ENCODE assay signal across 14 cellular contexts in the genomic region with DNA sequence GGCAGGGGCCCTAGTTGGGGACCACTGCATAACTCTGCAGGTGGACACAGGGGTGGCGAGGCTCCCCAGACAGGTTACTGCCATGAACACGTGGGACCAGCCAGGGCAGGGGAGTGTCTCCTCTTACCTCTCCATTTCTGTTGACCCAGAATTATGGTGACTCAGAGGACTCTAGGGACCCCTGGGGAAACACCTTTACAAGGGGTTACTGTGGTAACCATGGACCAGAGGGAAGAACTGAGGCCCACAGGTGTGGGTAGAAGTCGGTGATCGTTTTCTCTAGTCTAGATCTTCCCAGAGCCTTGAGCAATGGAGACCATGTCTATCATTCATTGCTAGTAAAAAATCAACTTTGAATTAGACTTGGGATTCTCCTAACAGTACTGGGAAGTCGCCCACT. TPM values are rescaled to one million over a fixed set of nuclear protein-coding genes. Genes with fewer than 3 reads are reported as not detected.
A peak's percentile ranks its signal among the peaks of the same experiment; 100 is the strongest.
DNase-seq lines count a peak whose midpoint lies in the region; ATAC-seq and TF ChIP-seq lines count a peak whose summit lies in the region.
"Not testable (repeated sequence)": the region's sequence is repeated elsewhere in the genome, so short reads cannot be mapped to it uniquely, and the experiment has no call there.
"Had no signal": no experiment of that assay in that cellular context is flagged by ENCODE, and none has a peak within 500 bp of the region (broad histone marks: within the 10 kb centered on the region; RNA-seq: fewer than 3 reads in every experiment).

No MANE protein-coding gene starts in this region.

- not testable (repeated sequence) for H3K9me3 ChIP-seq in BLaER1; OCI-LY3 (ENCODE audit: insufficient read depth, low read length)

- CTCF ChIA-PET in activated B cell treated with CpG ODN at 0.5 μM for 24 hours (lab: Charles Lee), result interaction anchor here (1.5 to 12.3 kb wide), 11 partner anchors 9 to 212 kb away, joined by 6 to 321 read pairs (median 46); partner anchors contain the start of genes CD79B, CSHL1, ERN1 and ICAM2

- intact Hi-C loops in activated B cell treated with CpG ODN at 0.5 μM for 24 hours (cut with micrococcal nuclease), result not testable (repeated sequence)

- H3K4me2 ChIP-seq in BLaER1 (peak overlapping the region; percentile 54), OCI-LY3 (ENCODE audit: low read length) (peak overlapping the region; percentile 50)

- H3K4me3 Mint-ChIP-seq in activated B cell treated with CpG ODN at 0.5 μM for 24 hours, result peak overlapping the region; percentile 59
- H3K4me3 Mint-ChIP-seq in memory B cell, result peak overlapping the region; percentile 40
- H3K4me3 Mint-ChIP-seq in stimulated activated naive B cell treated with anti-CD40 and anti-IgM and Interleukin-4, amounts not matched to agents 10 μg/mL and 1 μg/mL and 100 μg/mL, for 72 hours, result peak overlapping the region in 1 of 2 donors; percentile 55

- not testable (repeated sequence) for H3K9ac ChIP-seq in BLaER1; OCI-LY3 (ENCODE audit: low read length)

- peak; percentile 35 for DNase-seq in GM12865 (ENCODE audit: low read depth)
- DNase-seq in NAMALWA (ENCODE audit: low spot score), result peak; percentile 56
- DNase-seq in activated B cell treated with CpG ODN at 0.5 μM for 24 hours, result peak; percentile 49
- not testable (repeated sequence) for DNase-seq in memory B cell (ENCODE audit: low spot score in 2 of 2)
- DNase-seq in stimulated activated naive B cell treated with anti-CD40 and anti-IgM and Interleukin-4, amounts not matched to agents 10 μg/mL and 1 μg/mL and 100 μg/mL, for 72 hours, result peak; percentile 82

- peak overlapping the region; percentile 87 for H3K27ac Mint-ChIP-seq in activated B cell treated with CpG ODN at 0.5 μM for 24 hours
- H3K27ac Mint-ChIP-seq in memory B cell, result peak overlapping the region; percentile 85
- peak overlapping the region; percentile 87 for H3K27ac Mint-ChIP-seq in stimulated activated naive B cell treated with anti-CD40 and anti-IgM and Interleukin-4, amounts not matched to agents 10 μg/mL and 1 μg/mL and 100 μg/mL, for 72 hours

- not testable (repeated sequence) for H3K36me3 ChIP-seq in BLaER1; OCI-LY3 (replicated peaks; ENCODE audit: low read depth, low read length)

- not testable (repeated sequence) for H3K36me3 Mint-ChIP-seq in activated B cell treated with CpG ODN at 0.5 μM for 24 hours (ENCODE audit: low read depth); memory B cell; stimulated activated naive B cell treated with anti-CD40 and anti-IgM and Interleukin-4, amounts not matched to agents 10 μg/mL and 1 μg/mL and 100 μg/mL, for 72 hours

- H3K9me3 Mint-ChIP-seq in activated B cell treated with CpG ODN at 0.5 μM for 24 hours; memory B cell; stimulated activated naive B cell treated with anti-CD40 and anti-IgM and Interleukin-4, amounts not matched to agents 10 μg/mL and 1 μg/mL and 100 μg/mL, for 72 hours: not testable (repeated sequence)

- not testable (repeated sequence) for H3K27me3 ChIP-seq in BLaER1; OCI-LY3 (ENCODE audit: low read depth, low read length)

- not testable (repeated sequence) for H4K20me1 ChIP-seq in BLaER1; OCI-LY3 (ENCODE audit: insufficient read depth, low read length)

- not testable (repeated sequence) for H3K79me2 ChIP-seq in OCI-LY3 (ENCODE audit: low read length)

- H3K4me1 Mint-ChIP-seq in activated B cell treated with CpG ODN at 0.5 μM for 24 hours (peaks cover 88% of the 10 kb centered on the region), memory B cell (peaks cover 46% of the 10 kb centered on the region)
- peaks cover 55 to 78% of the 10 kb centered on the region in 2 donors for H3K4me1 Mint-ChIP-seq in stimulated activated naive B cell treated with anti-CD40 and anti-IgM and Interleukin-4, amounts not matched to agents 10 μg/mL and 1 μg/mL and 100 μg/mL, for 72 hours

- peak; percentile 37 for ATAC-seq in activated B cell treated with CpG ODN at 0.5 μM for 24 hours (ENCODE audit: low read depth)
- peak; percentile 18 for ATAC-seq in memory B cell (ENCODE audit: low read depth)
- peak; percentile 58 to 63 for ATAC-seq in stimulated activated naive B cell treated with anti-CD40 and anti-IgM and Interleukin-4, amounts not matched to agents 10 μg/mL and 1 μg/mL and 100 μg/mL, for 72 hours (replicated peaks)

- H3K4me3 ChIP-seq in BLaER1; GM12865 (ENCODE audit: low read depth, low read length); OCI-LY3 (ENCODE audit: low read length): not testable (repeated sequence)

- H3K4me1 ChIP-seq in BLaER1 (peaks cover 83% of the 10 kb centered on the region), OCI-LY3 (ENCODE audit: low read length) (peaks cover 70% of the 10 kb centered on the region)

- H3K27ac ChIP-seq in BLaER1 (peak overlapping the region; percentile 35), OCI-LY3 (ENCODE audit: low read length) (peak overlapping the region; percentile 41; the same call in 1 of the 2 replicates)

- not testable (repeated sequence) for H3K27me3 Mint-ChIP-seq in activated B cell treated with CpG ODN at 0.5 μM for 24 hours; memory B cell; stimulated activated naive B cell treated with anti-CD40 and anti-IgM and Interleukin-4, amounts not matched to agents 10 μg/mL and 1 μg/mL and 100 μg/mL, for 72 hours

- H2AFZ ChIP-seq in OCI-LY3 (ENCODE audit: low read depth, low read length), result not testable (repeated sequence)

- not testable (repeated sequence) for TF ChIP-seq CTCF in GM12865 (IDR thresholded peaks at IDR 0.05; ENCODE audit: insufficient read depth, low read depth, low read length, missing control alignments); OCI-LY3 (IDR thresholded peaks at IDR 0.05; ENCODE audit: low read depth, low read length); activated B cell treated with CpG ODN at 0.5 μM for 24 hours (IDR thresholded peaks at IDR 0.05)

- POLR2A ChIA-PET in activated B cell treated with CpG ODN at 0.5 μM for 24 hours (lab: Charles Lee), result interaction anchor here (0.7 to 19.1 kb wide), 11 partner anchors 9 to 213 kb away, joined by 4 to 837 read pairs (median 17); partner anchors contain the start of genes CD79B, ERN1 and ICAM2

RNA-seq across cellular contexts. Expression of gene GH1, which starts 2.1 kb away (rescaled TPM):
- total RNA-seq in activated B cell treated with CpG ODN at 0.5 μM for 24 hours, result 0.27 TPM in 1 of 2 replicates, not detected in the other
- total RNA-seq: A673; Caco-2; CD4-positive, alpha-beta T cell; Daoy; GM23248; H4; HepG2 had no signal

RNA-seq across cellular contexts. Expression of gene CSHL1, which starts 9.7 kb away (rescaled TPM):
- not detected in 2 replicates for total RNA-seq in activated B cell treated with CpG ODN at 0.5 μM for 24 hours
- total RNA-seq: A673; Caco-2; CD4-positive, alpha-beta T cell; Daoy; GM23248; H4; HepG2 had no signal

RNA-seq across cellular contexts. Expression of gene CD79B, which starts 11.4 kb away (rescaled TPM):
- total RNA-seq in activated B cell treated with CpG ODN at 0.5 μM for 24 hours, result 706 and 757 TPM in 2 replicates
- total RNA-seq: Caco-2, Daoy, GM23248, H4, HepG2 had no signal

RNA-seq across cellular contexts. Expression of gene CSH1, which starts 24.4 kb away (rescaled TPM):
- not detected in 2 replicates for total RNA-seq in activated B cell treated with CpG ODN at 0.5 μM for 24 hours
- total RNA-seq: A673; Caco-2; CD4-positive, alpha-beta T cell; Daoy; GM23248; H4; HepG2 had no signal

RNA-seq across cellular contexts. Expression of gene GH2, which starts 39.0 kb away (rescaled TPM):
- total RNA-seq in activated B cell treated with CpG ODN at 0.5 μM for 24 hours, result not detected in 2 replicates
- total RNA-seq: A673; Caco-2; CD4-positive, alpha-beta T cell; Daoy; GM23248; H4; HepG2 had no signal
